In the genomic region with DNA sequence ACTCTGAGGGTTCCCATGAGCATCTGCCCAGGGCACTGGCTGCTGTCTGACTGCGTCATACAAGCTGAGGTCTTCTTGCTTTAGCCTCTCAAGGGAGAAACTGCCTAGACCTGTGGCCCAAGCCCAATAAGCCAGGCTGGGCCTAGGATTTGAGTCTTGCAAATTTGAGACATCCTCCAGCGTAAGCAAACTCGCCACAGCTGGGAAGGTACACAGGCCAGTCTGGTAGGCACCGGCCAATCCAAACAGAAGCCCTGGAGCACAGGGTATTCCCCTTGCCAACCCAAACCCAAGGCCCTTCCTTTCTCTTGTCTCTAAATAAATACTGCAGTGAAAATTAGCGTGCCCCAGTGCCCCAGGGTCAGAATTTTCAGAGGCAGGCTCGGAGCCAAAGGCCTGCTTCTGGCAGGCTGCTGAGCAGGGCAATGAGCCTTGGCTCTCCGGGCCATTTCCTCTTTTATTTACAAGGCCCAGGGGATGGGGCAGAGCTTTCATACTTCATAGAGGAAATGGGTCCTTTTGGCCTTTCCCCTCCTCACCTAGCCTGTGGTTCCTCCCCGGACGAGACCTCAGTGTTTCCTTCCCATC, we compare ENCODE assay signal across 8 cellular contexts. TPM values are rescaled to one million over a fixed set of nuclear protein-coding genes. Genes with fewer than 3 reads are reported as not detected.
DNase-seq lines count a peak whose midpoint lies in the region; ATAC-seq and TF ChIP-seq lines count a peak whose summit lies in the region.

No MANE protein-coding gene starts in this region.

- H3K4me1 ChIP-seq in PC-3 (ENCODE audit: insufficient read depth, low read length): no peaks in the 10 kb centered on the region

- H3K79me2 ChIP-seq in PC-3 (ENCODE audit: low read length): no peaks in the 10 kb centered on the region

- no TSS peak for BruUV-seq in PC-3 (replicated peaks; lab: Mats Ljungman, UMichigan)

- H3K4me3 Mint-ChIP-seq in progenitor cell of endocrine pancreas (ENCODE audit: low read depth): no peak overlapping the region

- H3F3A ChIP-seq in PC-3 (ENCODE audit: low read length, unreplicated experiment): no peaks in the 10 kb centered on the region

- H3K9ac ChIP-seq in PC-3 (ENCODE audit: low read length): no peak overlapping the region

- no peak overlapping the region for H2AFZ ChIP-seq in PC-3 (ENCODE audit: low read length)

- peaks cover 83% of the 10 kb centered on the region for H3K36me3 ChIP-seq in PC-3 (ENCODE audit: low read depth, low read length)

- H3K9me3 Mint-ChIP-seq in progenitor cell of endocrine pancreas (ENCODE audit: low read depth): no peaks in the 10 kb centered on the region

- no peaks in the 10 kb centered on the region for H3K9me3 ChIP-seq in PC-3 (ENCODE audit: low read length)

- DNase-seq in CD1c-positive myeloid dendritic cell (ENCODE audit: extremely low spot score): peak; percentile 53
- no peak for DNase-seq in PC-3
- peak; percentile 99 for DNase-seq in fibroblast of gingiva (ENCODE audit: low read depth)
- no peak for DNase-seq in progenitor cell of endocrine pancreas (ENCODE audit: low spot score, unreplicated experiment)
- DNase-seq in NCI-H345 treated with DMSO at 0.1 percent for 48 hours (lab: John Stamatoyannopoulos, UW; ENCODE audit: unreplicated experiment): no peak
- no peak for DNase-seq in HCEC 1CT
- DNase-seq in stimulated activated naive CD4-positive, alpha-beta T cell (lab: John Stamatoyannopoulos, UW): no peak

- intact Hi-C loops in PC-3 (cut with micrococcal nuclease): no loop called here

- CTCF ChIA-PET in PC-3 (lab: Charles Lee): no interaction called here

- no peak overlapping the region for H3K27ac ChIP-seq in PC-3 (ENCODE audit: low read length)

- H3K4me1 Mint-ChIP-seq in progenitor cell of endocrine pancreas (ENCODE audit: low read depth): no peaks in the 10 kb centered on the region

- H3K27me3 ChIP-seq in PC-3 (ENCODE audit: low read length): no peaks in the 10 kb centered on the region

- POLR2A ChIA-PET in PC-3 (lab: Charles Lee; ENCODE audit: unreplicated experiment): no interaction called here

- H3K4me2 ChIP-seq in PC-3 (ENCODE audit: low read length): no peak overlapping the region

- no peaks in the 10 kb centered on the region for H3K27me3 Mint-ChIP-seq in progenitor cell of endocrine pancreas

- no peaks in the 10 kb centered on the region for H3K9me2 ChIP-seq in PC-3 (replicated peaks; ENCODE audit: low read length)

- TF ChIP-seq CTCF in PC-3 (conservative IDR thresholded peaks at IDR 0.05; ENCODE audit: low read depth, low read length) (no peak), progenitor cell of endocrine pancreas (IDR thresholded peaks at IDR 0.05; ENCODE audit: unreplicated experiment) (no peak)

- ATAC-seq in GM21576 (IDR thresholded peaks at IDR 0.05; ENCODE audit: unreplicated experiment) (peak; percentile 54), PC-3 (peak; percentile 84)

- peaks cover 29% of the 10 kb centered on the region for H3K36me3 Mint-ChIP-seq in progenitor cell of endocrine pancreas (ENCODE audit: insufficient read depth)

- H3K4me3 ChIP-seq in PC-3 (ENCODE audit: low read length): no peak overlapping the region

- H4K20me1 ChIP-seq in PC-3 (ENCODE audit: low read length): no peaks in the 10 kb centered on the region

- peak overlapping the region; percentile 24 for H3K27ac Mint-ChIP-seq in progenitor cell of endocrine pancreas

RNA-seq across cellular contexts. Expression of a gene that starts 33.3 kb away (rescaled TPM):
- total RNA-seq in PC-3 (2014; rRNA removed) (25.1 and 36.5 TPM in 2 replicates), progenitor cell of endocrine pancreas (47.9 and 51.3 TPM in 2 replicates)

RNA-seq across cellular contexts. Expression of a gene that starts 33.7 kb away (rescaled TPM):
- 75.6 and 94.7 TPM in 2 replicates for total RNA-seq in PC-3 (2014; rRNA removed)
- total RNA-seq in progenitor cell of endocrine pancreas: 160 and 163 TPM in 2 replicates

Comparison
In these comparisons a context has a peak if more than half of its experiments do, and no peak if none do; other contexts are left out.
1. DNase-seq: peak in CD1c-positive myeloid dendritic cell (single experiment) and fibroblast of gingiva (single experiment); none in PC-3 (single experiment), progenitor cell of endocrine pancreas (single experiment), NCI-H345 treated with DMSO at 0.1 percent for 48 hours (single experiment), HCEC 1CT (single experiment) and stimulated activated naive CD4-positive, alpha-beta T cell (0 of 6).